In the genomic region with DNA sequence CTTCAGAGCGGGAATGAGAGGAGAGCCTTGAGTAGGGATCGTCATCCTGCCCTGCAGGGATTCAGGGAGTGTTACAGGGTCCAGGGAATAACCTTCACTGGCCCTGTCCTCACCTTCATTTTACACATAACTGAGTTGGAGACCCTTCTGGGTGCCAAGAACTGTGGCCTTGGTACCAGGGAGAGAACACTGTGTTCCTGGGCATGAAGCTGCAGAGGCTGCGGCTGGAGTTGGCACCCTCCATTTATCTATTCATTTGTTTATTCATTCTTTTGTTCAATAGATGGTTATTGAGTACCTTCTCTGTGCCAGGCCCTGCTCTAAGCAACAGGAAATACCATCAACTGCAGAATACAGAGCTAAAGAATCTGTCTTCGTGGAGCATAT, we compare ENCODE assay signal across 15 cellular contexts. TPM values are rescaled to one million over a fixed set of nuclear protein-coding genes. Genes with fewer than 3 reads are reported as not detected.
DNase-seq lines count a peak whose midpoint lies in the region; ATAC-seq, FAIRE-seq and TF ChIP-seq lines count a peak whose summit lies in the region.
"Had no signal": no experiment of that assay in that cellular context is flagged by ENCODE, and none has a peak within 500 bp of the region (broad histone marks: within the 10 kb centered on the region; RNA-seq: fewer than 3 reads in every experiment).

No MANE protein-coding gene starts in this region.

- H3K36me3 Mint-ChIP-seq in chondrocyte (ENCODE audit: low read depth), result no peaks in the 10 kb centered on the region
- H3K36me3 Mint-ChIP-seq in nephron (ENCODE audit: low read depth), result no peaks in the 10 kb centered on the region
- H3K36me3 Mint-ChIP-seq: activated naive CD4-positive, alpha-beta T cell treated with anti-CD3 and anti-CD28 coated beads, Interleukin-2, amount 50 U/mL, for 72 hours had no signal

- H3K4me1 Mint-ChIP-seq in chondrocyte (ENCODE audit: low read depth), result peaks cover 57% of the 10 kb centered on the region
- peaks cover 37% of the 10 kb centered on the region for H3K4me1 Mint-ChIP-seq in nephron

- H3K4me2 ChIP-seq in A549, result peak overlapping the region; percentile 92

- H3K9me3 Mint-ChIP-seq in chondrocyte (ENCODE audit: low read depth), result no peaks in the 10 kb centered on the region
- no peaks in the 10 kb centered on the region for H3K9me3 Mint-ChIP-seq in nephron
- H3K9me3 Mint-ChIP-seq: activated naive CD4-positive, alpha-beta T cell treated with anti-CD3 and anti-CD28 coated beads, Interleukin-2, amount 50 U/mL, for 72 hours; activated T-cell treated with anti-CD3 and anti-CD28 coated beads, Interleukin-2, amount 50 U/mL, for 24 hours had no signal

- H3K27ac Mint-ChIP-seq in chondrocyte (ENCODE audit: unreplicated experiment) (peak overlapping the region; percentile 22), nephron (peak overlapping the region in 2 of 3 experiments; percentile 34 to 47)
- H3K27ac Mint-ChIP-seq: activated naive CD4-positive, alpha-beta T cell treated with anti-CD3 and anti-CD28 coated beads, Interleukin-2, amount 50 U/mL, for 72 hours had no signal

- CTCF ChIA-PET in A549 (lab: Yijun Ruan, JAX), result interaction anchor here (1.0 to 48.0 kb wide), 6 partner anchors 10 to 159 kb away, joined by 3 to 2097 read pairs (median 32); partner anchors contain the start of gene ANKRD40

- ATAC-seq in A549 (no peak), GM21529 (IDR thresholded peaks at IDR 0.05; ENCODE audit: unreplicated experiment) (no peak)
- ATAC-seq: activated naive CD4-positive, alpha-beta T cell treated with anti-CD3 and anti-CD28 coated beads, Interleukin-2, amount 50 U/mL, for 72 hours had no signal

- POLR2A ChIA-PET in A549 (lab: Yijun Ruan, JAX), result interaction anchor here (0.6 to 8.0 kb wide), 5 partner anchors 10 to 588 kb away, joined by 4 to 237 read pairs (median 65); no protein-coding TSS in a partner anchor

- FAIRE-seq in A549 (lab: Jason Lieb, UNC), result no peak
- FAIRE-seq: urothelium cell line had no signal

- H3K9me3 ChIP-seq in A549, result no peaks in the 10 kb centered on the region
- H3K9me3 ChIP-seq: heart right ventricle had no signal

- H3K27me3 Mint-ChIP-seq in chondrocyte (ENCODE audit: low read depth) (no peaks in the 10 kb centered on the region), nephron (ENCODE audit: low read depth) (peaks cover 38% of the 10 kb centered on the region)

- peaks cover 89% of the 10 kb centered on the region for H3K4me1 ChIP-seq in A549

- peak overlapping the region; percentile 15; the same call in 1 of the 3 replicates for H3K4me3 ChIP-seq in A549
- H3K4me3 ChIP-seq: heart right ventricle had no signal

- TF ChIP-seq POLR2A in A549 (IDR thresholded peaks at IDR 0.05; ENCODE audit: low read length), result no peak

- no peak for TF ChIP-seq RAD21 in A549 (conservative IDR thresholded peaks at IDR 0.05 in 1 of 2, IDR thresholded peaks at IDR 0.05 in 1 of 2)

- TF ChIP-seq CTCF in A549 (IDR thresholded peaks at IDR 0.05) (no peak), chondrocyte (IDR thresholded peaks at IDR 0.05) (no peak), nephron (IDR thresholded peaks at IDR 0.05; ENCODE audit: unreplicated experiment in 3 of 3) (no peak)

- no peak overlapping the region for H3K4me3 Mint-ChIP-seq in chondrocyte (ENCODE audit: unreplicated experiment)
- H3K4me3 Mint-ChIP-seq in nephron, result no peak overlapping the region
- H3K4me3 Mint-ChIP-seq: activated T-cell treated with anti-CD3 and anti-CD28 coated beads, Interleukin-2, amount 50 U/mL, for 24 hours had no signal

- no peak for TF ChIP-seq EP300 in A549 (IDR thresholded peaks at IDR 0.05)

- H3K27ac ChIP-seq in A549, result peak overlapping the region; percentile 99 to 100
- H3K27ac ChIP-seq: brain microvascular endothelial cell had no signal

- WGBS in A549 (ENCODE audit: missing lambda C conversion rate), result 64% methylated on average over 4 of the region's 4 CpGs

- DNase-seq in A549 (ENCODE audit: low read depth in 1 of 2, low spot score in 1 of 2), result no peak
- DNase-seq in NCI-H2029 (lab: John Stamatoyannopoulos, UW), result peak; percentile 34
- no peak for DNase-seq in chondrocyte (ENCODE audit: low spot score)
- DNase-seq in LoVo (ENCODE audit: low spot score), result no peak
- no peak for DNase-seq in stimulated activated CD4-positive, alpha-beta T cell treated with anti-CD3 and anti-CD28 coated beads, Interleukin-15, amount 100 ng/mL, for 24 hours
- no peak for DNase-seq in NCI-H2227 treated with DMSO at 0.1 percent for 48 hours (lab: John Stamatoyannopoulos, UW)
- DNase-seq: activated T-cell treated with anti-CD3 and anti-CD28 coated beads, Interleukin-2, amount 50 U/mL, for 24 hours; brain microvascular endothelial cell; heart right ventricle; NCI-H1105 treated with DMSO at 0.1 percent for 48 hours; NCI-H446 had no signal

TF ChIP-seq in A549, 52 proteins besides CTCF, POLR2A, EP300 and RAD21:
- TF ChIP-seq MAZ (IDR thresholded peaks at IDR 0.05; ENCODE audit: borderline replicate concordance, low read depth, low read length) (no peak), RNF2 (IDR thresholded peaks at IDR 0.05; ENCODE audit: borderline replicate concordance, low read depth) (no peak), RFX5 (IDR thresholded peaks at IDR 0.05) (no peak), ZNF302 (CRISPR knock-in tag; IDR thresholded peaks at IDR 0.05) (no peak), FOSB (CRISPR knock-in tag; IDR thresholded peaks at IDR 0.05) (no peak), HEYL (CRISPR knock-in tag; IDR thresholded peaks at IDR 0.05) (no peak), PHF8 (IDR thresholded peaks at IDR 0.05; ENCODE audit: borderline replicate concordance, low read depth) (no peak), FOSL2 (IDR thresholded peaks at IDR 0.05) (no peak), FOSL2 (CRISPR knock-in tag; IDR thresholded peaks at IDR 0.05) (no peak), TFCP2L1 (CRISPR knock-in tag; IDR thresholded peaks at IDR 0.05) (0 out of 2 replicates have a peak, but pooled peaks have one; percentile 37)
TF ChIP-seq in A549: peak in this region for 1.

RNA-seq across cellular contexts. Expression of gene ABCC3, which starts 6.7 kb away (rescaled TPM):
- polyA plus RNA-seq in A549 (2011; rRNA removed), result 342 and 442 TPM in 2 replicates
- 157 and 189 TPM in 2 replicates for polyA plus RNA-seq in A549 (2012; cell fraction: cytosol; rRNA removed)
- 1,165 and 1,226 TPM in 2 replicates for polyA plus RNA-seq in A549 (2012; cell fraction: nucleus; rRNA removed)
- 225 to 288 TPM (median 248 TPM) in 3 replicates for polyA plus RNA-seq in A549 (2017; fragmentation: RNase III; extraction: RNeasy Plus Mini Kit Qiagen cat#74134 plus additional on column Dnase treatment)
- polyA minus RNA-seq in A549 (2011; rRNA and poly(A)+ RNA removed), result 586 and 639 TPM in 2 replicates
- total RNA-seq in chondrocyte, result 1.9 to 16.0 TPM (median 2.8 TPM) in 3 replicates
- total RNA-seq: activated naive CD4-positive, alpha-beta T cell treated with anti-CD3 and anti-CD28 coated beads, Interleukin-2, amount 50 U/mL, for 72 hours had no signal
